Comparison of ENCODE assay signal across 17 cellular contexts in genomic region chr14:44453433-44454171, GRCh38. TPM values are rescaled to one million over a fixed set of nuclear protein-coding genes. Genes with fewer than 3 reads are reported as not detected.
DNase-seq lines count a peak whose midpoint lies in the region; ATAC-seq and TF ChIP-seq lines count a peak whose summit lies in the region.
"Had no signal": no experiment of that assay in that cellular context is flagged by ENCODE, and none has a peak within 500 bp of the region (broad histone marks: within the 10 kb centered on the region; RNA-seq: fewer than 3 reads in every experiment).

No MANE protein-coding gene starts in this region.

- H3K36me3 Mint-ChIP-seq in activated T-cell treated with anti-CD3 and anti-CD28 coated beads, Interleukin-2, amount 50 U/mL, for 4 hours (ENCODE audit: insufficient read depth), result no peaks in the 10 kb centered on the region

- H3K27me3 ChIP-seq in KMS-11 (ENCODE audit: insufficient read depth, low read depth), result no peaks in the 10 kb centered on the region

- intact Hi-C loops in left colon (cut with DNase I, micrococcal nuclease), result no loop called here

- H4K20me1 ChIP-seq in KMS-11 (ENCODE audit: insufficient read depth), result no peaks in the 10 kb centered on the region

- no peak overlapping the region for H3K4me3 ChIP-seq in KMS-11 (IDR thresholded peaks at IDR 0.05; ENCODE audit: insufficient read depth, low read depth, low read length)

- no peaks in the 10 kb centered on the region for H3K36me3 ChIP-seq in KMS-11 (ENCODE audit: insufficient read depth)

- H3K27me3 Mint-ChIP-seq in activated T-cell treated with anti-CD3 and anti-CD28 coated beads, Interleukin-2, amount 50 U/mL, for 4 hours (ENCODE audit: low read depth), result no peaks in the 10 kb centered on the region
- H3K27me3 Mint-ChIP-seq: stimulated activated naive CD8-positive, alpha-beta T cell treated with anti-CD3 and anti-CD28 coated beads, Interleukin-15, Interleukin-2, amounts not matched to agents 100 ng/mL and 50 ng/mL, for 24 hours had no signal

- DNase-seq in NCI-H1105 treated with DMSO at 0.1 percent for 48 hours (lab: John Stamatoyannopoulos, UW) (peak; percentile 9), NCI-H1105 (lab: John Stamatoyannopoulos, UW) (no peak), NCI-H510A treated with DMSO at 0.1 percent for 48 hours (lab: John Stamatoyannopoulos, UW) (peak; percentile 90), SW480 (ENCODE audit: low spot score) (peak; percentile 41), left colon (no peak)
- DNase-seq in stimulated activated naive CD4-positive, alpha-beta T cell treated with Interleukin-2 at 50 U/mL for 16 hours (lab: John Stamatoyannopoulos, UW), result no peak
- DNase-seq in activated T-cell treated with anti-CD3 and anti-CD28 coated beads, Interleukin-2, amount 50 U/mL, for 4 hours, result no peak
- DNase-seq: activated effector memory CD4-positive, alpha-beta T cell treated with anti-CD3 and anti-CD28 coated beads, Interleukin-2, amount 50 U/mL, for 16 hours; amniotic stem cell; C1 segment of cervical spinal cord; cerebellar nuclear complex; hypothalamus; kidney glomerular epithelial cell; midbrain had no signal

- no peak overlapping the region for H3K9ac ChIP-seq in KMS-11

- H3K4me1 ChIP-seq in KMS-11 (ENCODE audit: low read depth, poor library complexity, severe bottlenecking), result peaks cover 24% of the 10 kb centered on the region

- peaks cover 34% of the 10 kb centered on the region for H3K9me3 Mint-ChIP-seq in activated T-cell treated with anti-CD3 and anti-CD28 coated beads, Interleukin-2, amount 50 U/mL, for 4 hours

- no peaks in the 10 kb centered on the region for H3K79me2 ChIP-seq in KMS-11 (ENCODE audit: insufficient read depth, low read depth)

- no peak for ATAC-seq in left colon
- ATAC-seq in activated T-cell treated with anti-CD3 and anti-CD28 coated beads, Interleukin-2, amount 50 U/mL, for 4 hours, result no peak

- H3K4me3 Mint-ChIP-seq in activated T-cell treated with anti-CD3 and anti-CD28 coated beads, Interleukin-2, amount 50 U/mL, for 4 hours, result no peak overlapping the region
- H3K4me3 Mint-ChIP-seq: stimulated activated naive CD8-positive, alpha-beta T cell treated with anti-CD3 and anti-CD28 coated beads, Interleukin-15, Interleukin-2, amounts not matched to agents 100 ng/mL and 50 ng/mL, for 24 hours had no signal

- H3K27ac ChIP-seq in KMS-11, result no peak overlapping the region; the same call in 1 of the 2 replicates

- no peaks in the 10 kb centered on the region for H3K4me1 Mint-ChIP-seq in activated T-cell treated with anti-CD3 and anti-CD28 coated beads, Interleukin-2, amount 50 U/mL, for 4 hours (ENCODE audit: low read depth)

- peak overlapping the region; percentile 26 for H3K4me2 ChIP-seq in KMS-11

- H2AFZ ChIP-seq in KMS-11 (ENCODE audit: low read depth), result no peak overlapping the region

- 0 out of 2 replicates have a peak, but pooled peaks have one; percentile 18 for TF ChIP-seq CTCF in KMS-11 (conservative IDR thresholded peaks at IDR 0.05; ENCODE audit: low read depth, low read length)

RNA-seq across cellular contexts. Expression of gene FSCB, which starts 53.5 kb away (rescaled TPM):
- total RNA-seq in left colon, result not detected
- total RNA-seq in activated T-cell treated with anti-CD3 and anti-CD28 coated beads, Interleukin-2, amount 50 U/mL, for 4 hours, result not detected
- total RNA-seq: T-helper 1 cell treated with Interleukin-12 subunit alpha and Interleukin-12 subunit beta and Interleukin-4 antibody, amounts not matched to agents 30 ng/mL and 1 ng/mL, for 36 hours had no signal

Comparison
In these comparisons a context has a peak if more than half of its experiments do, and no peak if none do; other contexts are left out.
1. DNase-seq: peak in NCI-H1105 treated with DMSO at 0.1 percent for 48 hours (single experiment), NCI-H510A treated with DMSO at 0.1 percent for 48 hours (single experiment) and SW480 (single experiment); none in NCI-H1105 (single experiment), stimulated activated naive CD4-positive, alpha-beta T cell treated with Interleukin-2 at 50 U/mL for 16 hours (single experiment), left colon (0 of 2) and activated T-cell treated with anti-CD3 and anti-CD28 coated beads, Interleukin-2, amount 50 U/mL, for 4 hours (single experiment).